ENCODE assay signal across 2 cellular contexts in the genomic region with DNA sequence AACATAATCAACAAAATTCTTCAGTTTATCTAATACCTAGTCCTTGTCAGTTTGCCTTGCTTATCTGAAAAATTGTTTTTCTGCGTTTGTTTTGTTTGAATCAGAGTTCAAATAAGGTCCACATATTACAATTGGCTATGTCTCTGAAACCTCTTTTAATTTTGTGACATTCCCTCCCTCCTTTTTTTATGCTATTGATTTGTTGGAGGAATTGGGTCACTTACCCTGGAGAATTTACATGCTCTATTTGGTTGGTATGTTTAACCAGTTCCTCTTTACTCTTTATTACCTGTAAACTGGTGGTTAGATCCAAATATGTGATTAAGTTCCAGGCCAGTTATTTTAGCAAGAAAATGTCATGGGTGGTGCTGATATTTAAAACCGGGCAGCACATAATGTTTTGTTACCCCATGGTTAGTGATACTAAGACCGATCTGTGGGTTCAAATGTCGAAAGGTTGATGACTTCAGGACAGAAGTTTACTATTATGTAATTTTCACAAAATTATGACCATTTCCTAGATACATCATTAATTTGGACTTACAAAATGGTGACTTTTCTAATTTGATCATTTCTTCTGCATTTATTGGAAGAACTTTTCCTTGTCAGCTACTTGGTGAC.
TF ChIP-seq lines count a peak whose summit lies in the region.

No MANE protein-coding gene starts in this region.

TF ChIP-seq in liver, 16 proteins besides CTCF, POLR2A, EP300 and RAD21 (continued from another document):
- TF ChIP-seq ATF3 (IDR thresholded peaks at IDR 0.05) (no peak), RXRA (IDR thresholded peaks at IDR 0.05) (peak; percentile 57 to 84), FOXA1 (IDR thresholded peaks at IDR 0.05) (no peak)
TF ChIP-seq in liver: peak in this region for 2.

TF ChIP-seq in HepG2, 621 proteins besides CTCF, POLR2A, EP300 and RAD21 (continued from another document):
- TF ChIP-seq, protein P1, sequence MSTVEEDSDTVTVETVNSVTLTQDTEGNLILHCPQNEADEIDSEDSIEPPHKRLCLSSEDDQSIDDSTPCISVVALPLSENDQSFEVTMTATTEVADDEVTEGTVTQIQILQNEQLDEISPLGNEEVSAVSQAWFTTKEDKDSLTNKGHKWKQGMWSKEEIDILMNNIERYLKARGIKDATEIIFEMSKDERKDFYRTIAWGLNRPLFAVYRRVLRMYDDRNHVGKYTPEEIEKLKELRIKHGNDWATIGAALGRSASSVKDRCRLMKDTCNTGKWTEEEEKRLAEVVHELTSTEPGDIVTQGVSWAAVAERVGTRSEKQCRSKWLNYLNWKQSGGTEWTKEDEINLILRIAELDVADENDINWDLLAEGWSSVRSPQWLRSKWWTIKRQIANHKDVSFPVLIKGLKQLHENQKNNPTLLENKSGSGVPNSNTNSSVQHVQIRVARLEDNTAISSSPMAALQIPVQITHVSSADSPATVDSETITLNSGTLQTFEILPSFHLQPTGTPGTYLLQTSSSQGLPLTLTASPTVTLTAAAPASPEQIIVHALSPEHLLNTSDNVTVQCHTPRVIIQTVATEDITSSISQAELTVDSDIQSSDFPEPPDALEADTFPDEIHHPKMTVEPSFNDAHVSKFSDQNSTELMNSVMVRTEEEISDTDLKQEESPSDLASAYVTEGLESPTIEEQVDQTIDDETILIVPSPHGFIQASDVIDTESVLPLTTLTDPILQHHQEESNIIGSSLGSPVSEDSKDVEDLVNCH (CRISPR knock-in tag; IDR thresholded peaks at IDR 0.05) = no peak
- no peak for TF ChIP-seq THAP9 (CRISPR knock-in tag; IDR thresholded peaks at IDR 0.05; ENCODE audit: borderline replicate concordance)
